8 cellular contexts compared by ENCODE assay signal in genomic region chr12:51025182-51025747, GRCh38. TPM values are rescaled to one million over a fixed set of nuclear protein-coding genes. Genes with fewer than 3 reads are reported as not detected.
DNase-seq lines count a peak whose midpoint lies in the region; ATAC-seq, FAIRE-seq and TF ChIP-seq lines count a peak whose summit lies in the region.

No MANE protein-coding gene starts in this region.

- no peak overlapping the region for H3K23ac ChIP-seq in H1 (ENCODE audit: insufficient read length)

- no peak overlapping the region for H2AK5ac ChIP-seq in H1 (ENCODE audit: low read depth, low read length)

- no peak for ATAC-seq in HG03097 (IDR thresholded peaks at IDR 0.05; ENCODE audit: low FRiP score, unreplicated experiment)

- H3K18ac ChIP-seq in H1 (ENCODE audit: extremely low read depth, low read length) = peak overlapping the region; percentile 68

- H3K4me1 Mint-ChIP-seq in osteocyte (ENCODE audit: unreplicated experiment) = peaks cover 47% of the 10 kb centered on the region

- H3K27me3 Mint-ChIP-seq in osteocyte (ENCODE audit: unreplicated experiment) = no peaks in the 10 kb centered on the region

- no peaks in the 10 kb centered on the region for H3K9me3 Mint-ChIP-seq in osteocyte (ENCODE audit: unreplicated experiment)

- H2BK120ac ChIP-seq in H1 (replicated peaks; ENCODE audit: low read depth, low read length) = peak overlapping the region; percentile 25

- TF ChIP-seq CTCF in GM06990 (IDR thresholded peaks at IDR 0.05; ENCODE audit: insufficient read depth, low read length, poor library complexity, severe bottlenecking) (no peak), H1 (IDR thresholded peaks at IDR 0.05; ENCODE audit: control extremely low read depth in 1 of 3, insufficient read depth in 1 of 3, low read depth in 1 of 3, low read length in 3 of 3) (no peak), osteocyte (IDR thresholded peaks at IDR 0.05) (no peak)

- peak overlapping the region; percentile 74 to 88 for H3K4me2 ChIP-seq in H1 (ENCODE audit: insufficient read depth in 1 of 2, low read depth in 2 of 2, low read length in 2 of 2)

- peak overlapping the region; percentile 97 for H3K4me3 Mint-ChIP-seq in osteocyte (ENCODE audit: unreplicated experiment)

- H3K79me1 ChIP-seq in H1 (ENCODE audit: low read depth, low read length) = peaks cover 4% of the 10 kb centered on the region; the same call in 1 of the 2 replicates

- peak overlapping the region; percentile 90 for H3K27ac ChIP-seq in H1 (ENCODE audit: low read depth, low read length)

- no peak overlapping the region for H4K91ac ChIP-seq in H1 (replicated peaks; ENCODE audit: insufficient read length, low read length)

- H3K4me3 ChIP-seq in GM06990 (replicated peaks; ENCODE audit: low read depth, low read length) = peak overlapping the region; percentile 88
- peak overlapping the region; percentile 79 for H3K4me3 ChIP-seq in NT2/D1 (ENCODE audit: insufficient read length, low read depth)
- peak overlapping the region; percentile 54 to 72 (median 64) for H3K4me3 ChIP-seq in H1 (ENCODE audit: extremely low read depth in 1 of 4, insufficient read depth in 2 of 4, low read depth in 3 of 4, low read length in 4 of 4)

- peak overlapping the region; percentile 92 for H3K56ac ChIP-seq in H1 (replicated peaks; ENCODE audit: insufficient read length, low read depth, low read length)

- H2BK5ac ChIP-seq in H1 (ENCODE audit: low read depth, low read length) = peak overlapping the region; percentile 96

- 0 out of 2 replicates have a peak overlapping the region, but pooled peaks have one; percentile 6 for H2BK15ac ChIP-seq in H1 (ENCODE audit: low read length)

- H3K79me2 ChIP-seq in H1 (ENCODE audit: control insufficient read depth in 1 of 2, insufficient read depth in 2 of 2, low read length in 2 of 2) = peaks cover 15 to 52% of the 10 kb centered on the region in 2 experiments

- peaks cover 1% of the 10 kb centered on the region; the same call in 1 of the 2 replicates for H3K23me2 ChIP-seq in H1 (ENCODE audit: low read depth, low read length)

- CTCF ChIA-PET in H1 (lab: Charles Lee; ENCODE audit: partially characterized antibody) = interaction anchor here (1.0 to 8.0 kb wide), 5 partner anchors 21 to 227 kb away, joined by 3 to 66 read pairs (median 25); no protein-coding TSS in a partner anchor

- TF ChIP-seq RAD21 in H1 (IDR thresholded peaks at IDR 0.05 in 1 of 2, conservative IDR thresholded peaks at IDR 0.05 in 1 of 2; ENCODE audit: low read depth in 2 of 2, low read length in 2 of 2) = no peak

- no peak overlapping the region; the same call in 1 of the 2 replicates for H2BK12ac ChIP-seq in H1 (ENCODE audit: low read depth, low read length)

- DNase-seq in GM06990 (ENCODE audit: extremely low read depth, insufficient read length) = peak; percentile 15
- no peak for DNase-seq in NT2/D1 (ENCODE audit: low read depth, low spot score)
- DNase-seq in H1 (ENCODE audit: low read depth in 1 of 2, low spot score in 2 of 2) = no peak
- no peak for DNase-seq in osteocyte (ENCODE audit: extremely low spot score, unreplicated experiment)
- DNase-seq in cortex of kidney (lab: John Stamatoyannopoulos, UW) = no peak
- no peak for DNase-seq in T1000 (lab: John Stamatoyannopoulos, UW)
- DNase-seq in UCSD-AML1 (lab: John Stamatoyannopoulos, UW; ENCODE audit: unreplicated experiment) = no peak

- no peak for FAIRE-seq in H1 (lab: Jason Lieb, UNC)

- 19% methylated on average over 5 of the region's 5 CpGs; no CpG with 5 or more reads in 1 of the 2 experiments for WGBS in H1 (ENCODE audit: extremely low coverage in 1 of 2, insufficient coverage in 1 of 2, insufficient read length in 1 of 2, insufficient replicate concordance in 2 of 2, low coverage in 1 of 2, low lambda C conversion rate in 2 of 2, missing lambda C conversion rate in 1 of 2), 2 experiments

- H4K5ac ChIP-seq in H1 (ENCODE audit: insufficient read length, low read depth, low read length) = peak overlapping the region; percentile 85

- H3K36me3 ChIP-seq in GM06990 (ENCODE audit: control insufficient read depth, insufficient read depth, low read length) (no peaks in the 10 kb centered on the region), NT2/D1 (ENCODE audit: insufficient read depth, insufficient read length, low read length) (peaks cover 6% of the 10 kb centered on the region), H1 (ENCODE audit: control insufficient read depth in 2 of 4, insufficient read depth in 4 of 4, low read length in 3 of 4) (no peaks in the 10 kb centered on the region)

- H3K9me3 ChIP-seq in NT2/D1 (ENCODE audit: insufficient read depth, low read length) = no peaks in the 10 kb centered on the region
- no peaks in the 10 kb centered on the region for H3K9me3 ChIP-seq in H1 (ENCODE audit: insufficient read depth in 2 of 2, low read depth in 1 of 2, low read length in 1 of 2)

- H3K36me3 Mint-ChIP-seq in osteocyte (ENCODE audit: unreplicated experiment) = peaks cover 1% of the 10 kb centered on the region

- POLR2A ChIA-PET in H1 (lab: Charles Lee; ENCODE audit: partially characterized antibody) = interaction anchor here (0.6 to 4.2 kb wide), 18 partner anchors 10 to 326 kb away, joined by 3 to 30 read pairs (median 4); partner anchors contain the start of genes CSRNP2 and LETMD1

- no peak overlapping the region for H2BK20ac ChIP-seq in H1 (ENCODE audit: low read length)

- H3K9ac ChIP-seq in NT2/D1 (ENCODE audit: insufficient read length, low read depth) (peak overlapping the region; percentile 94), H1 (replicated peaks in 1 of 4; ENCODE audit: extremely low read depth in 1 of 4, low read depth in 3 of 4, low read length in 3 of 4) (peak overlapping the region in 3 of 4 experiments; percentile 64 to 89 (median 85); a peak in 5 of 7 replicates)

- H2AFZ ChIP-seq in H1 (ENCODE audit: low read length) = no peak overlapping the region

- H4K8ac ChIP-seq in H1 (ENCODE audit: extremely low read depth, insufficient read depth, low read length) = no peak overlapping the region

- TF ChIP-seq EP300 in H1 (IDR thresholded peaks at IDR 0.05; ENCODE audit: borderline replicate concordance in 1 of 2, low read depth in 2 of 2, low read length in 2 of 2) = no peak

- no peak overlapping the region for H3K14ac ChIP-seq in H1 (ENCODE audit: insufficient read length)

- H3K27me3 ChIP-seq in GM06990 (replicated peaks; ENCODE audit: control insufficient read depth, insufficient read depth, low read length) (no peaks in the 10 kb centered on the region), NT2/D1 (ENCODE audit: insufficient read depth, insufficient read length) (no peaks in the 10 kb centered on the region), H1 (replicated peaks in 1 of 4; ENCODE audit: control insufficient read depth in 3 of 4, extremely low read depth in 1 of 4, insufficient read depth in 3 of 4, low read length in 3 of 4) (no peaks in the 10 kb centered on the region; a peak in 1 of 7 replicates)

- TF ChIP-seq POLR2A in H1 (IDR thresholded peaks at IDR 0.05; ENCODE audit: control extremely low read depth in 1 of 2, low read depth in 2 of 2, low read length in 2 of 2) = no peak

- peak overlapping the region; percentile 96 for H3K27ac Mint-ChIP-seq in osteocyte (ENCODE audit: unreplicated experiment)

- H3K4ac ChIP-seq in H1 (replicated peaks; ENCODE audit: insufficient read length, low read depth, low read length) = no peak overlapping the region

- no peaks in the 10 kb centered on the region for H4K20me1 ChIP-seq in H1 (replicated peaks in 1 of 2; ENCODE audit: control insufficient read depth in 1 of 2, insufficient read depth in 2 of 2, low read length in 2 of 2)

- H3K4me1 ChIP-seq in NT2/D1 (ENCODE audit: insufficient read depth, insufficient read length) (peaks cover 7% of the 10 kb centered on the region), H1 (replicated peaks in 1 of 4; ENCODE audit: control insufficient read depth in 3 of 4, insufficient read depth in 4 of 4, low read length in 3 of 4) (peaks cover 9 to 16% (median 13%) of the 10 kb centered on the region in 4 experiments)

TF ChIP-seq in H1, 55 proteins besides CTCF, POLR2A, EP300 and RAD21 (continues in another document):
- TF ChIP-seq MAFK (IDR thresholded peaks at IDR 0.05; ENCODE audit: low read depth, low read length) (no peak), FOSL1 (IDR thresholded peaks at IDR 0.05; ENCODE audit: insufficient read depth, low read depth, low read length) (no peak)

RNA-seq across cellular contexts. Expression of gene SLC11A2, which starts 0.9 kb away (rescaled TPM):
- total RNA-seq in H1 (2021; fragmentation: NEBNext Ultra II Directional; extraction: Animal tissue kit (Norgen Biotek cat#: 25700)) = 59.3 and 61.5 TPM in 2 replicates
- polyA plus RNA-seq in H1 (2011; rRNA removed) = 42.8 and 55.0 TPM in 2 replicates
- polyA plus RNA-seq in H1 (2011; cell fraction: cytosol; rRNA removed) = 47.5 TPM
- 67.8 TPM for polyA plus RNA-seq in H1 (2011; cell fraction: nucleus; rRNA removed)
- polyA plus RNA-seq in H1 (2012, experiment 1 of 2) = 31.7 to 50.0 TPM (median 40.8 TPM) in 4 replicates
- polyA plus RNA-seq in H1 (2012, experiment 2 of 2) = 6.9 TPM
- polyA plus RNA-seq in H1 (2013, experiment 1 of 2) = 47.6 TPM
- 48.7 TPM for polyA plus RNA-seq in H1 (2013, experiment 2 of 2)
- polyA minus RNA-seq in H1 (2011; rRNA and poly(A)+ RNA removed) = 129 and 143 TPM in 2 replicates
- 41.7 TPM for polyA minus RNA-seq in H1 (2011; cell fraction: cytosol; rRNA and poly(A)+ RNA removed)
- 77.3 TPM for polyA minus RNA-seq in H1 (2011; cell fraction: nucleus; rRNA and poly(A)+ RNA removed)
- total RNA-seq in osteocyte = 42.6 and 51.8 TPM in 2 replicates

RNA-seq across cellular contexts. Expression of gene LETMD1, which starts 22.9 kb away (rescaled TPM):
- 31.9 and 39.4 TPM in 2 replicates for total RNA-seq in H1 (2021; fragmentation: NEBNext Ultra II Directional; extraction: Animal tissue kit (Norgen Biotek cat#: 25700))
- 52.0 and 65.3 TPM in 2 replicates for polyA plus RNA-seq in H1 (2011; rRNA removed)
- 70.9 TPM for polyA plus RNA-seq in H1 (2011; cell fraction: cytosol; rRNA removed)
- polyA plus RNA-seq in H1 (2011; cell fraction: nucleus; rRNA removed) = 74.8 TPM
- 54.7 to 66.8 TPM (median 60.2 TPM) in 4 replicates for polyA plus RNA-seq in H1 (2012, experiment 1 of 2)
- 40.4 TPM for polyA plus RNA-seq in H1 (2012, experiment 2 of 2)
- polyA plus RNA-seq in H1 (2013, experiment 1 of 2) = 39.1 TPM
- polyA plus RNA-seq in H1 (2013, experiment 2 of 2) = 38.6 TPM
- polyA minus RNA-seq in H1 (2011; rRNA and poly(A)+ RNA removed) = 79.6 and 89.9 TPM in 2 replicates
- polyA minus RNA-seq in H1 (2011; cell fraction: cytosol; rRNA and poly(A)+ RNA removed) = 29.4 TPM
- 37.1 TPM for polyA minus RNA-seq in H1 (2011; cell fraction: nucleus; rRNA and poly(A)+ RNA removed)
- total RNA-seq in osteocyte = 44.9 and 45.6 TPM in 2 replicates

RNA-seq across cellular contexts. Expression of gene CSRNP2, which starts 58.1 kb away (rescaled TPM):
- total RNA-seq in H1 (2021; fragmentation: NEBNext Ultra II Directional; extraction: Animal tissue kit (Norgen Biotek cat#: 25700)) = 31.9 and 34.0 TPM in 2 replicates
- polyA plus RNA-seq in H1 (2011; rRNA removed) = 11.3 and 13.7 TPM in 2 replicates
- 13.9 TPM for polyA plus RNA-seq in H1 (2011; cell fraction: cytosol; rRNA removed)
- polyA plus RNA-seq in H1 (2011; cell fraction: nucleus; rRNA removed) = 13.2 TPM
- 15.2 to 17.1 TPM (median 16.4 TPM) in 4 replicates for polyA plus RNA-seq in H1 (2012, experiment 1 of 2)
- 9.8 TPM for polyA plus RNA-seq in H1 (2012, experiment 2 of 2)
- polyA plus RNA-seq in H1 (2013, experiment 1 of 2) = 13.0 TPM
- 12.3 TPM for polyA plus RNA-seq in H1 (2013, experiment 2 of 2)
- polyA minus RNA-seq in H1 (2011; rRNA and poly(A)+ RNA removed) = 17.2 and 23.8 TPM in 2 replicates
- polyA minus RNA-seq in H1 (2011; cell fraction: cytosol; rRNA and poly(A)+ RNA removed) = 19.9 TPM
- polyA minus RNA-seq in H1 (2011; cell fraction: nucleus; rRNA and poly(A)+ RNA removed) = 18.7 TPM
- 45.1 and 49.0 TPM in 2 replicates for total RNA-seq in osteocyte
